ENCODE assay signal across 8 cellular contexts in the genomic region with DNA sequence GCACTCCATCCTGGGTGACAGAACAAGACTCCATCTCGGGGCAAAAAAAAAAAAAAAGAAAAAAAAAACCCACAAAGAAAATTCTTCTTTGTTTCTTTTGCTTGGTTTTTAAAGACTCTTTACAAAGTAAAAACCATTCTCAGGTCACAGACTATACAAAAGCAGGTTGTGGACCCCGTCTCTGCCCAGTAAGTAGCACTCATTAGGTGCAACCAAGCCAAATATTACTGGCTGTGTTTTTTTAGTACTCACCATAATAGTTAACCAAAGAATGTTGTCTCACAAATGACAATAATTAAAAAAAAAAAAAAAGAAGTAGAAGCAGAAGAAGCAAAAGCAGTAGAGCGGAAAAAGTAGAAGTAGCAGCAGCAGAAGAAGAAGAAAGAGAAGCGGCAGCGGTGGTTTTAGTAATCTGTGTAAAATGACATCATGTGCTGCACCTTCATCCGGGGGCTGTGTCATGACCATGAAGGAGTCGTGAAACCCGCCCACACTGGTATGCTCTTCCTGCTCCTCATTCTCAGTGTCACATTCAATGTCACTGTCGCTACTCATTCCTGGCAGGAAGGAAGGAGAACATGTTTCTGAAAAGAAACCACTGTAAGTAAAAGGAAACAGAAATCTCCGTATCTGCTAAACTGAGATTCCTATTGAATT.
A peak's percentile ranks its signal among the peaks of the same experiment; 100 is the strongest.
DNase-seq lines count a peak whose midpoint lies in the region; ATAC-seq, FAIRE-seq and TF ChIP-seq lines count a peak whose summit lies in the region.

No MANE protein-coding gene starts in this region.

- H3K4me3 ChIP-seq in astrocyte (ENCODE audit: insufficient read depth, low read depth, low read length) (peak overlapping the region; percentile 40), right lobe of liver (peak overlapping the region in 1 of 3 donors; percentile 19)

- no peaks in the 10 kb centered on the region for H3K27me3 ChIP-seq in astrocyte (ENCODE audit: insufficient read depth, low read length)
- no peaks in the 10 kb centered on the region for H3K27me3 ChIP-seq in right lobe of liver

- no peaks in the 10 kb centered on the region for H3K9me3 Mint-ChIP-seq in astrocyte (ENCODE audit: unreplicated experiment)

- peaks cover 15% of the 10 kb centered on the region for H3K4me1 Mint-ChIP-seq in astrocyte (ENCODE audit: low read depth, unreplicated experiment)

- intact Hi-C loops in right lobe of liver (cut with DNase I), result loop anchor here in 1 of 2 donors (10.0 kb wide), 1 partner anchor 286 kb away; no protein-coding TSS in a partner anchor

- peak overlapping the region; percentile 94 for H3K27ac Mint-ChIP-seq in astrocyte (ENCODE audit: unreplicated experiment)

- no peaks in the 10 kb centered on the region for H3K79me2 ChIP-seq in astrocyte (ENCODE audit: insufficient read depth, low read length)

- H3K4me1 ChIP-seq in astrocyte (ENCODE audit: insufficient read depth, low read length) (peaks cover 29% of the 10 kb centered on the region), right lobe of liver (peaks cover 0 to 67% (median 25%) of the 10 kb centered on the region in 4 donors)

- H3K27ac ChIP-seq in astrocyte (ENCODE audit: low read depth, low read length) (peak overlapping the region; percentile 69), right lobe of liver (peak overlapping the region; percentile 42 to 62 (median 45))

- H3K4me2 ChIP-seq in astrocyte (ENCODE audit: low read length), result peak overlapping the region; percentile 81

- H3K36me3 Mint-ChIP-seq in astrocyte (ENCODE audit: low read depth, unreplicated experiment), result peaks cover 3% of the 10 kb centered on the region

- peak; percentile 51 for DNase-seq in T-helper 22 cell (ENCODE audit: low read depth)
- DNase-seq in astrocyte (ENCODE audit: low read depth), result peak; percentile 82
- peak in 2 of 3 donors; percentile 58 to 59 for DNase-seq in right lobe of liver
- DNase-seq in stimulated activated CD8-positive, alpha-beta memory T cell treated with anti-CD3 and anti-CD28 coated beads, Interleukin-15, amount 100 ng/mL, for 24 hours (ENCODE audit: low read depth), result peak; percentile 14
- DNase-seq in SK-N-DZ (ENCODE audit: low spot score), result no peak
- DNase-seq in cerebellum (ENCODE audit: low spot score), result no peak

- peak; percentile 57 for TF ChIP-seq POLR2A in right lobe of liver (IDR thresholded peaks at IDR 0.05)

- TF ChIP-seq CTCF in astrocyte (IDR thresholded peaks at IDR 0.05; ENCODE audit: insufficient read depth, low read depth, low read length) (no peak), right lobe of liver (IDR thresholded peaks at IDR 0.05) (no peak)

- WGBS in right lobe of liver (ENCODE audit: insufficient coverage, low coverage, low lambda C conversion rate, missing lambda C conversion rate), result 25% methylated on average over 9 of the region's 10 CpGs

- H2AFZ ChIP-seq in astrocyte (ENCODE audit: low read depth, low read length), result peak overlapping the region; percentile 7

- H3K36me3 ChIP-seq in astrocyte (ENCODE audit: insufficient read depth, low read length) (no peaks in the 10 kb centered on the region), right lobe of liver (no peaks in the 10 kb centered on the region)

- H3K27me3 Mint-ChIP-seq in astrocyte (ENCODE audit: low read depth, unreplicated experiment), result no peaks in the 10 kb centered on the region

- peak; percentile 63 for FAIRE-seq in astrocyte (lab: Jason Lieb, UNC)

- no peaks in the 10 kb centered on the region for H4K20me1 ChIP-seq in astrocyte (ENCODE audit: insufficient read depth, low read length)

- H3K9me3 ChIP-seq in astrocyte (ENCODE audit: insufficient read depth, low read depth, low read length) (no peaks in the 10 kb centered on the region), right lobe of liver (no peaks in the 10 kb centered on the region)

- H3K4me3 Mint-ChIP-seq in astrocyte (ENCODE audit: unreplicated experiment), result peak overlapping the region; percentile 34

- peak; percentile 94 for ATAC-seq in GM19023 (IDR thresholded peaks at IDR 0.05; ENCODE audit: unreplicated experiment)
- peak; percentile 92 for ATAC-seq in HG03066 (IDR thresholded peaks at IDR 0.05; ENCODE audit: low read depth, unreplicated experiment)
- ATAC-seq in right lobe of liver, result peak; percentile 52 to 77 (median 64)

- H3K9ac ChIP-seq in astrocyte (ENCODE audit: low read length), result peak overlapping the region; percentile 69

Comparison
In these comparisons a context has a peak if more than half of its experiments do, and no peak if none do; other contexts are left out.
1. DNase-seq: peak in T-helper 22 cell (single experiment), astrocyte (single experiment), right lobe of liver (2 of 3) and stimulated activated CD8-positive, alpha-beta memory T cell treated with anti-CD3 and anti-CD28 coated beads, Interleukin-15, amount 100 ng/mL, for 24 hours (single experiment); none in SK-N-DZ (single experiment) and cerebellum (single experiment).
2. Peak in every context shown above with its lines, with median percentiles within 50 percentile points of each other: ATAC-seq.